23 cellular contexts compared by ENCODE assay signal in genomic region chrX:24988314-24988713, GRCh38. TPM values are rescaled to one million over a fixed set of nuclear protein-coding genes. Genes with fewer than 3 reads are reported as not detected.
A peak's percentile ranks its signal among the peaks of the same experiment; 100 is the strongest.
DNase-seq lines count a peak whose midpoint lies in the region; TF ChIP-seq lines count a peak whose summit lies in the region.
"Had no signal": no experiment of that assay in that cellular context is flagged by ENCODE, and none has a peak within 500 bp of the region (broad histone marks: within the 10 kb centered on the region; RNA-seq: fewer than 3 reads in every experiment).

No MANE protein-coding gene starts in this region.

- no peaks in the 10 kb centered on the region for H3K36me3 ChIP-seq in A673 (ENCODE audit: insufficient read depth, low read length, poor library complexity, severe bottlenecking)
- H3K36me3 ChIP-seq: Peyer's patch had no signal

- no peak overlapping the region for H3K4me3 ChIP-seq in A673 (ENCODE audit: low read depth, low read length, poor library complexity, severe bottlenecking)
- H3K4me3 ChIP-seq: BLaER1, Peyer's patch, SK-N-MC had no signal

- peak; percentile 54 for DNase-seq in DMS 273 (lab: John Stamatoyannopoulos, UW; ENCODE audit: unreplicated experiment)
- no peak for DNase-seq in DMS 273 treated with DMSO at 0.1 percent for 48 hours (lab: John Stamatoyannopoulos, UW)
- DNase-seq in A673 (ENCODE audit: low spot score): peak; percentile 76
- peak; percentile 27 for DNase-seq in NCI-H526 treated with DMSO at 0.1 percent for 48 hours (lab: John Stamatoyannopoulos, UW)
- no peak for DNase-seq in SKM-1 treated with dmso at 0.1 percent for 144 hours (lab: John Stamatoyannopoulos, UW; ENCODE audit: unreplicated experiment)
- no peak for DNase-seq in GM03348 (ENCODE audit: low spot score)
- DNase-seq in osteocyte (ENCODE audit: extremely low spot score, unreplicated experiment): no peak
- DNase-seq: 8988T; CD8-positive, alpha-beta T cell; GF-D8; GOT3; KG1; NCI-H1048; NCI-H1436 treated with DMSO at 0.1 percent for 48 hours; Peyer's patch; T-cell had no signal

- peaks cover 5% of the 10 kb centered on the region for H3K4me1 Mint-ChIP-seq in osteocyte (ENCODE audit: unreplicated experiment)
- H3K4me1 Mint-ChIP-seq: T-cell had no signal

- peaks cover 14% of the 10 kb centered on the region for H3K27me3 ChIP-seq in A673 (replicated peaks; ENCODE audit: insufficient read depth, low read depth, low read length, poor library complexity)
- H3K27me3 ChIP-seq: Peyer's patch had no signal

- H3K9me3 ChIP-seq in A673 (ENCODE audit: low read depth, low read length, poor library complexity, severe bottlenecking): no peaks in the 10 kb centered on the region
- H3K9me3 ChIP-seq: BLaER1, Peyer's patch had no signal

- TF ChIP-seq CTCF in A673 (conservative IDR thresholded peaks at IDR 0.05; ENCODE audit: low read depth, low read length) (no peak), VCaP (conservative IDR thresholded peaks at IDR 0.05) (no peak), osteocyte (IDR thresholded peaks at IDR 0.05) (no peak)

- peaks cover 3% of the 10 kb centered on the region for H3K36me3 Mint-ChIP-seq in osteocyte (ENCODE audit: unreplicated experiment)

- POLR2A ChIA-PET in A673 (lab: Charles Lee; ENCODE audit: low non-redundant PET): no interaction called here

- H3K4me3 Mint-ChIP-seq in osteocyte (ENCODE audit: unreplicated experiment): no peak overlapping the region
- H3K4me3 Mint-ChIP-seq: CD8-positive, alpha-beta T cell; T-cell had no signal

- CTCF ChIA-PET in A673 (lab: Charles Lee): no interaction called here

- H3K27ac ChIP-seq in A673 (ENCODE audit: low read depth, low read length, poor library complexity, severe bottlenecking) (no peak overlapping the region), VCaP (peak overlapping the region; percentile 69)
- H3K27ac ChIP-seq: BLaER1, Peyer's patch, SK-N-MC had no signal

- H3K9me3 Mint-ChIP-seq in osteocyte (ENCODE audit: unreplicated experiment): no peaks in the 10 kb centered on the region
- H3K9me3 Mint-ChIP-seq: CD8-positive, alpha-beta T cell; T-cell had no signal

- H3K4me1 ChIP-seq in A673 (ENCODE audit: insufficient read depth, low read length, poor library complexity, severe bottlenecking): peaks cover 25% of the 10 kb centered on the region
- H3K4me1 ChIP-seq: BLaER1, Peyer's patch had no signal

- no peak overlapping the region for H3K27ac Mint-ChIP-seq in osteocyte (ENCODE audit: unreplicated experiment)
- H3K27ac Mint-ChIP-seq: CD8-positive, alpha-beta T cell; T-cell had no signal

- H3K27me3 Mint-ChIP-seq in osteocyte (ENCODE audit: unreplicated experiment): no peaks in the 10 kb centered on the region

- intact Hi-C loops in A673 (cut with micrococcal nuclease; ENCODE audit: unreplicated experiment): no loop called here

- no TSS peak for BruUV-seq in A673 (replicated peaks; lab: Mats Ljungman, UMichigan)

RNA-seq across cellular contexts. Expression of gene ARX, which starts 27.5 kb away (rescaled TPM):
- total RNA-seq in A673 (2021) (32.0 and 44.4 TPM in 2 replicates), osteocyte (not detected in 2 replicates)
- total RNA-seq: CD8-positive, alpha-beta T cell; Daoy; HepG2; MCF 10A; Right ventricle myocardium inferior; T-cell had no signal

Comparison
In these comparisons a context has a peak if more than half of its experiments do, and no peak if none do; other contexts are left out.
1. DNase-seq: peak in DMS 273 (single experiment), A673 (single experiment) and NCI-H526 treated with DMSO at 0.1 percent for 48 hours (single experiment); none in DMS 273 treated with DMSO at 0.1 percent for 48 hours (single experiment), SKM-1 treated with dmso at 0.1 percent for 144 hours (single experiment), GM03348 (single experiment) and osteocyte (single experiment).
2. RNA of gene ARX, which starts 27.5 kb away (total RNA-seq): 32.0 to 44.4 TPM in A673; not detected in osteocyte; every median in the first group is over 10 times any median in the second.